8 cellular contexts compared by ENCODE assay signal in the genomic region with DNA sequence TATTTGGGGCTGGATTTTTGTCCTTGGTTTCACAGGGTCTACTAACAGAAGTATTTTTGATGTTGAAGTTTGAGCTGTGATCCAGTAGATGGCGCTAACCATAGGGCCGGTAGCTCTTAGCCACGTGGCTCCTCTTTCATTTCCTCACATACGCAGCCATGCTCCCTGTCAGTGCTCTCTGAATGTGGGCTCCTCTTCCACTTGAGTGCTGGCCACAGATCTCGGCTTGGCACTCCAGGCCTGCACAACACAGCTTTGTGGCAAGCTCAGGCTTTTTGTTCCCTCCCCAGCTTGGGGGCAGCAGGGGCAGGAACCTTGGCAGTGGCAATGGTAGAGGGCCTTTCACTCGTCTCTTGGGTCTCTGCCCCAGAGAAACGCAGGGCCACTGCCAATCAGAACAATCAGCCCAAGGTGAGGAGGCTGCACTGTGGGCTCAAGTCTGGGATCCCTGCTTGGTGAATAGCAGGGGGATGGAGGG. TPM values are rescaled to one million over a fixed set of nuclear protein-coding genes. Genes with fewer than 3 reads are reported as not detected.
DNase-seq lines count a peak whose midpoint lies in the region; ATAC-seq and TF ChIP-seq lines count a peak whose summit lies in the region.

No MANE protein-coding gene starts in this region.

- H3K27ac ChIP-seq in C4-2B (no peak overlapping the region), ascending aorta (no peak overlapping the region)

- intact Hi-C loops in ascending aorta (cut with DNase I), result no loop called here

- DNase-seq in GM12864 (ENCODE audit: low read depth), result peak; percentile 36
- DNase-seq in NCI-H460 (ENCODE audit: extremely low read depth, low read depth), result peak; percentile 41
- DNase-seq in ascending aorta (ENCODE audit: low spot score in 2 of 2), result no peak
- no peak for DNase-seq in kidney epithelial cell (ENCODE audit: low read depth)
- DNase-seq in NCI-H187 treated with DMSO at 0.1 percent for 48 hours (lab: John Stamatoyannopoulos, UW), result no peak

- no peaks in the 10 kb centered on the region for H3K4me1 ChIP-seq in ascending aorta

- H3K9me3 ChIP-seq in ascending aorta, result no peaks in the 10 kb centered on the region

- H3K36me3 ChIP-seq in ascending aorta, result no peaks in the 10 kb centered on the region
- no peaks in the 10 kb centered on the region for H3K36me3 ChIP-seq in kidney epithelial cell (ENCODE audit: control insufficient read depth, insufficient read depth, low read length)

- H3K4me3 ChIP-seq in GM12864 (ENCODE audit: low read depth, low read length) (no peak overlapping the region), ascending aorta (no peak overlapping the region), kidney epithelial cell (ENCODE audit: low read depth, low read length) (no peak overlapping the region)

- ATAC-seq in HG02943 (IDR thresholded peaks at IDR 0.05; ENCODE audit: low read depth, unreplicated experiment), result peak; percentile 59
- ATAC-seq in GM19397 (IDR thresholded peaks at IDR 0.05; ENCODE audit: unreplicated experiment), result no peak

- TF ChIP-seq CTCF in C4-2B (conservative IDR thresholded peaks at IDR 0.05) (peak; percentile 76), GM12864 (IDR thresholded peaks at IDR 0.05; ENCODE audit: low read depth, low read length, missing control alignments) (peak; percentile 80), ascending aorta (IDR thresholded peaks at IDR 0.05) (peak in 2 of 3 experiments; percentile 8 to 34), kidney epithelial cell (IDR thresholded peaks at IDR 0.05; ENCODE audit: insufficient read depth, low read length, poor library complexity, severe bottlenecking) (peak; percentile 67)

- H3K27me3 ChIP-seq in ascending aorta (no peaks in the 10 kb centered on the region), kidney epithelial cell (ENCODE audit: control insufficient read depth, insufficient read depth, low read length) (no peaks in the 10 kb centered on the region)

RNA-seq across cellular contexts. Expression of a gene that starts 18.6 kb away (rescaled TPM):
- total RNA-seq in NCI-H460 (2014; rRNA removed; shearing (Covaris generic)), result 2.0 and 7.0 TPM in 2 replicates
- 7.9 and 9.6 TPM in 2 replicates for polyA plus RNA-seq in NCI-H460 (2014; cell fraction: nucleus; rRNA removed)
- total RNA-seq in ascending aorta, result not detected
- total RNA-seq in kidney epithelial cell, result 6.0 and 6.5 TPM in 2 replicates

Comparison
In these comparisons a context has a peak if more than half of its experiments do, and no peak if none do; other contexts are left out.
1. CTCF ChIP-seq: peak in every context shown above with its lines; median percentile 80 in GM12864; 76 in C4-2B; 67 in kidney epithelial cell; 21 in ascending aorta.
2. DNase-seq: peak in GM12864 (single experiment) and NCI-H460 (single experiment); none in ascending aorta (0 of 2), kidney epithelial cell (single experiment) and NCI-H187 treated with DMSO at 0.1 percent for 48 hours (single experiment).